In the genomic region with DNA sequence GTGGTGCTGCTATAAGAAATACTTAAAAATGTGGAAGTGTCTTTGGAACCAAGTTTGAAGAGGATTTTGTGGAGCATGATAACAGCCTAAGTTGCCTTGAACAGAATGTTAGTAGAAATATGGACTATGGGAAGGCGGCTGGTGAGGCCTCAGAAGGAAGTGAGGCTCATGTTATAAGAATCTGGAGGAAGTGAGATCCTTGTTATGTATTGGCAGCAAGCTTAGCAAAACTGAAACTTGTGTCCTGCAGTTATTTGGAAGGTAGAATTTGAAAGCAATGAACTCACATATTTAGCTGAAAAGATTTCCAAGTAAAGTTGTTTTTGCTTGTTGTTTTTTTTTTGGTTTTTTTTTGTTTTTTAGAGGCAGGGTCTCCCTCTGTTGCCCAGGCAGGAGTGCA, we compare ENCODE assay signal across 29 cellular contexts. TPM values are rescaled to one million over a fixed set of nuclear protein-coding genes. Genes with fewer than 3 reads are reported as not detected.
DNase-seq lines count a peak whose midpoint lies in the region; ATAC-seq, FAIRE-seq and TF ChIP-seq lines count a peak whose summit lies in the region.
"Had no signal": no experiment of that assay in that cellular context is flagged by ENCODE, and none has a peak within 500 bp of the region (broad histone marks: within the 10 kb centered on the region; RNA-seq: fewer than 3 reads in every experiment).

No MANE protein-coding gene starts in this region.

- FAIRE-seq in GM18507 (lab: Jason Lieb, UNC), result peak; percentile 49
- FAIRE-seq: H1, small intestine had no signal

- TF ChIP-seq CTCF in OCI-LY7 (conservative IDR thresholded peaks at IDR 0.05; ENCODE audit: low read length) (no peak), WTC11 (IDR thresholded peaks at IDR 0.05) (no peak)

- H3K27me3 ChIP-seq in BLaER1 treated with 17β-estradiol and CSF1 and Interleukin-3, amounts not matched to agents 10 nM and 100 nM, result peaks cover 78 to 99% (median 95%) of the 10 kb centered on the region in 11 experiments
- H3K27me3 ChIP-seq: brain microvascular endothelial cell had no signal

- no peak overlapping the region for H3K27ac Mint-ChIP-seq in WTC11
- H3K27ac Mint-ChIP-seq: activated CD4-positive, alpha-beta memory T cell treated with anti-CD3 and anti-CD28 coated beads, Interleukin-2, amount 10 ng/mL, durations not matched to agents 7 days and 5 days had no signal

- H3K27ac ChIP-seq in BLaER1 treated with 17β-estradiol and CSF1 and Interleukin-3, amounts not matched to agents 10 nM and 100 nM, result peak overlapping the region in 3 of 11 experiments; percentile 38 to 58 (median 57); a peak in 4 of 22 replicates
- peak overlapping the region; percentile 60 for H3K27ac ChIP-seq in OCI-LY7 (ENCODE audit: low read depth, low read length, poor library complexity, severe bottlenecking)
- H3K27ac ChIP-seq: brain microvascular endothelial cell had no signal

- no peaks in the 10 kb centered on the region for H3K9me2 ChIP-seq in OCI-LY7 (ENCODE audit: insufficient read depth, low read length)

- no peaks in the 10 kb centered on the region for H3K36me3 ChIP-seq in BLaER1 treated with 17β-estradiol and CSF1 and Interleukin-3, amounts not matched to agents 10 nM and 100 nM
- H3K36me3 ChIP-seq in OCI-LY7 (ENCODE audit: insufficient read depth, low read length), result no peaks in the 10 kb centered on the region; the same call in 1 of the 2 replicates
- H3K36me3 ChIP-seq: adrenal gland, brain microvascular endothelial cell, heart left ventricle had no signal

- H3K9me3 Mint-ChIP-seq in WTC11, result peaks cover 24% of the 10 kb centered on the region

- POLR2A ChIA-PET in OCI-LY7 (lab: Charles Lee) (interaction anchor here (1.2 to 1.7 kb wide), 2 partner anchors 9 to 14 kb away, joined by 3 to 7 read pairs; partner anchors contain the start of gene MED14), WTC11 (lab: Charles Lee) (no interaction called here)

- H3K9me3 ChIP-seq in BLaER1 treated with 17β-estradiol and CSF1 and Interleukin-3, amounts not matched to agents 10 nM and 100 nM (replicated peaks in 1 of 11), result peaks cover 18 to 34% (median 28%) of the 10 kb centered on the region in 11 experiments
- H3K9me3 ChIP-seq in OCI-LY7 (ENCODE audit: low read length), result no peaks in the 10 kb centered on the region
- H3K9me3 ChIP-seq: adrenal gland had no signal

- peaks cover 14 to 23% (median 17%) of the 10 kb centered on the region in 10 experiments for H3K4me1 ChIP-seq in BLaER1 treated with 17β-estradiol and CSF1 and Interleukin-3, amounts not matched to agents 10 nM and 100 nM
- H3K4me1 ChIP-seq in OCI-LY7 (ENCODE audit: insufficient read depth, low read length, poor library complexity, severe bottlenecking), result peaks cover 19% of the 10 kb centered on the region
- H3K4me1 ChIP-seq: adrenal gland had no signal

- no peak overlapping the region for H3K4me3 ChIP-seq in BLaER1 treated with 17β-estradiol and CSF1 and Interleukin-3, amounts not matched to agents 10 nM and 100 nM
- H3K4me3 ChIP-seq in OCI-LY7 (ENCODE audit: low read depth, low read length, poor library complexity, severe bottlenecking), result peak overlapping the region; percentile 31
- H3K4me3 ChIP-seq: adrenal gland, heart left ventricle had no signal

- peak overlapping the region; percentile 78; the same call in 1 of the 2 replicates for H2AFZ ChIP-seq in OCI-LY7 (ENCODE audit: low read length)

- DNase-seq in GM18507 (ENCODE audit: extremely low spot score, insufficient read length, low read depth), result no peak
- DNase-seq in OCI-LY7 (ENCODE audit: low spot score), result no peak
- DNase-seq in medulla oblongata (ENCODE audit: extremely low spot score), result peak; percentile 4
- DNase-seq in NCI-H1048 (lab: John Stamatoyannopoulos, UW), result no peak
- DNase-seq in WTC11 (ENCODE audit: low spot score), result no peak
- DNase-seq: activated CD4-positive, alpha-beta memory T cell treated with anti-CD3 and anti-CD28 coated beads, Interleukin-2, amount 10 ng/mL, durations not matched to agents 7 days and 5 days; activated CD4-positive, CD25-positive, alpha-beta regulatory T cell; activated gamma-delta T cell; activated T-cell treated with anti-CD3 and anti-CD28 coated beads for 4 hours; adrenal gland; brain microvascular endothelial cell; effector CD8-positive, alpha-beta T cell; erythroblast; foreskin fibroblast; heart left ventricle; left colon; mesendoderm; NCI-H1694 treated with DMSO at 0.1 percent for 48 hours; NCI-H2171; NCI-H524 treated with DMSO at 0.1 percent for 48 hours; occipital lobe; retina; small intestine; stimulated activated CD4-positive, alpha-beta T cell treated with anti-CD3 and anti-CD28 coated beads, Interleukin-2, amount 100 ng/mL, for 24 hours had no signal

- intact Hi-C loops in OCI-LY7 (cut with micrococcal nuclease; ENCODE audit: unreplicated experiment), result no loop called here

- ATAC-seq in HG02610 (IDR thresholded peaks at IDR 0.05; ENCODE audit: unreplicated experiment) (no peak), WTC11 (no peak)
- ATAC-seq: heart left ventricle, left colon, SK-N-SH treated with all-trans-retinoic acid at 6 μM for 48 hours had no signal

- peak overlapping the region; percentile 17 to 78 (median 54); a peak in 19 of 22 replicates for H3K4me2 ChIP-seq in BLaER1 treated with 17β-estradiol and CSF1 and Interleukin-3, amounts not matched to agents 10 nM and 100 nM
- H3K4me2 ChIP-seq in OCI-LY7 (ENCODE audit: low read length), result peak overlapping the region; percentile 57

- no peak overlapping the region for H3K9ac ChIP-seq in BLaER1 treated with 17β-estradiol and CSF1 and Interleukin-3, amounts not matched to agents 10 nM and 100 nM

- H4K20me1 ChIP-seq in BLaER1 treated with 17β-estradiol and CSF1 and Interleukin-3, amounts not matched to agents 10 nM and 100 nM, result no peaks in the 10 kb centered on the region
- H4K20me1 ChIP-seq in OCI-LY7 (ENCODE audit: insufficient read depth, low read length), result no peaks in the 10 kb centered on the region

- H3K36me3 Mint-ChIP-seq in WTC11, result 0 out of 2 replicates have a peak, but pooled peaks cover 3% of the 10 kb centered on the region
- H3K36me3 Mint-ChIP-seq: CD4-positive, CD25-positive, alpha-beta regulatory T cell had no signal

- CTCF ChIA-PET in OCI-LY7 (lab: Charles Lee; ENCODE audit: unreplicated experiment), result no interaction called here
- CTCF ChIA-PET in WTC11 (lab: Charles Lee), result interaction anchor here (1.3 kb wide), 1 partner anchor 13 kb away, joined by 3 read pairs; the partner anchor contains the start of gene MED14

- no peaks in the 10 kb centered on the region; the same call in 1 of the 2 replicates for H3K27me3 Mint-ChIP-seq in WTC11 (ENCODE audit: low read depth)
- H3K27me3 Mint-ChIP-seq: CD4-positive, CD25-positive, alpha-beta regulatory T cell had no signal

- no TSS peak for BruUV-seq in OCI-LY7 (replicated peaks; lab: Mats Ljungman, UMichigan)

- no peak overlapping the region for H3K4me3 Mint-ChIP-seq in WTC11
- H3K4me3 Mint-ChIP-seq: activated CD4-positive, alpha-beta memory T cell treated with anti-CD3 and anti-CD28 coated beads, Interleukin-2, amount 10 ng/mL, durations not matched to agents 7 days and 5 days; CD4-positive, CD25-positive, alpha-beta regulatory T cell had no signal

- no peaks in the 10 kb centered on the region for H3K79me2 ChIP-seq in OCI-LY7 (ENCODE audit: insufficient read depth, low read depth, low read length)

- H3K4me1 Mint-ChIP-seq in WTC11, result no peaks in the 10 kb centered on the region

TF ChIP-seq in WTC11, 78 proteins besides CTCF, POLR2A, EP300 and RAD21 (continues in another document):
- no peak for TF ChIP-seq AFF4 (CRISPR knock-in tag; IDR thresholded peaks at IDR 0.05; ENCODE audit: borderline replicate concordance)
- no peak for TF ChIP-seq NR3C1 (CRISPR knock-in tag; conservative IDR thresholded peaks at IDR 0.05; ENCODE audit: low read depth)

RNA-seq across cellular contexts. Expression of gene MED14, which starts 13.6 kb away (rescaled TPM):
- total RNA-seq in OCI-LY7 (2014; rRNA removed; shearing (Covaris generic)), result 28.1 and 39.4 TPM in 2 replicates
- total RNA-seq in OCI-LY7 (2022) (57.0 and 73.8 TPM in 2 replicates), WTC11 (2021) (83.3 to 111 TPM (median 104 TPM) in 3 replicates)
